27 cellular contexts compared by ENCODE assay signal in the genomic region with DNA sequence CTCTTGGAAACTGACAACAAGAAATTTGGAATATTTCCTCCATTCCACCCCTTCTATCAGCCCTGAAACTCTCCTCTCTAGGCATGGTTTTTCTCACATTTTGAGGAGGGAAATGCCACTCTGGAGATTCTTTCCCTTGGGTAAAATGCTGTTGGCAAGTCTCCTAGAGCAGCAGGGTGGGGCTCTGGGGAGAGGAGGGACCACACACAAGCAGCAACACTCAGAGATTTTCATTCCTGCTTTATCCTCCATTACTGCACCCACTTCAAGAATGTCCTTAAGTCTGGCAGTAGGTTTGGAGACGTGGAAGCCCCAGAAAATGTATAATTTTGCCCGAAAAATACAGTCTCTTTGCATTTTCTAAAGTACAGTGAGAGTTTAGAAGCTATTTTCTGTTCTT.
A peak's percentile ranks its signal among the peaks of the same experiment; 100 is the strongest.
DNase-seq lines count a peak whose midpoint lies in the region; ATAC-seq, FAIRE-seq and TF ChIP-seq lines count a peak whose summit lies in the region.
"Had no signal": no experiment of that assay in that cellular context is flagged by ENCODE, and none has a peak within 500 bp of the region (broad histone marks: within the 10 kb centered on the region; RNA-seq: fewer than 3 reads in every experiment).

No MANE protein-coding gene starts in this region.

- TF ChIP-seq CTCF in fibroblast of pulmonary artery (IDR thresholded peaks at IDR 0.05; ENCODE audit: low read length, missing control alignments), result no peak
- TF ChIP-seq CTCF in mesothelial cell of epicardium (IDR thresholded peaks at IDR 0.05; ENCODE audit: unreplicated experiment), result no peak

- DNase-seq in EH (ENCODE audit: low read depth), result peak; percentile 35
- DNase-seq in fibroblast of pulmonary artery (ENCODE audit: low read depth), result peak; percentile 36
- no peak for DNase-seq in sciatic nerve (ENCODE audit: low spot score)
- DNase-seq in left ventricle myocardium superior, result no peak
- DNase-seq in frontal cortex (ENCODE audit: low spot score in 2 of 2), result no peak
- DNase-seq in mesothelial cell of epicardium (ENCODE audit: low spot score in 2 of 2, unreplicated experiment in 2 of 2), result no peak
- DNase-seq: ACHN; activated CD4-positive, alpha-beta T cell treated with anti-CD3 and anti-CD28 coated beads for 1 hour; activated CD8-positive, alpha-beta T cell treated with anti-CD3 and anti-CD28 coated beads, Interleukin-2, amount 10 ng/mL, durations not matched to agents 7 days and 5 days; activated effector memory CD4-positive, alpha-beta T cell treated with Interleukin-2 at 50 U/mL for 16 hours; activated T-cell treated with anti-CD3 and anti-CD28 coated beads for 4 hours; body of pancreas; C1 segment of cervical spinal cord; COR-L47; foreskin fibroblast; GF-D8; HCEC 1CT; mesendoderm; naive thymus-derived CD4-positive, alpha-beta T cell; NCI-H146; NCI-H2107; NCI-H446; NCI-H82; T-helper 2 cell had no signal

- no peaks in the 10 kb centered on the region for H3K9me3 Mint-ChIP-seq in mesothelial cell of epicardium
- H3K9me3 Mint-ChIP-seq: stimulated activated naive CD8-positive, alpha-beta T cell treated with anti-CD3 and anti-CD28 coated beads, Interleukin-15, Interleukin-2, amounts not matched to agents 100 ng/mL and 50 ng/mL, for 24 hours had no signal

- peaks cover 14% of the 10 kb centered on the region for H3K4me1 Mint-ChIP-seq in mesothelial cell of epicardium
- H3K4me1 Mint-ChIP-seq: naive thymus-derived CD4-positive, alpha-beta T cell had no signal

- H3K36me3 Mint-ChIP-seq in mesothelial cell of epicardium, result no peaks in the 10 kb centered on the region
- H3K36me3 Mint-ChIP-seq: activated naive CD8-positive, alpha-beta T cell had no signal

- H3K4me3 ChIP-seq in fibroblast of pulmonary artery (replicated peaks; ENCODE audit: low read depth, low read length), result no peak overlapping the region
- H3K4me3 ChIP-seq: body of pancreas had no signal

- ATAC-seq in SK-N-SH treated with all-trans-retinoic acid at 6 μM for 48 hours (peak; percentile 50), sciatic nerve (peak; percentile 46), left ventricle myocardium superior (no peak)
- ATAC-seq: activated CD8-positive, alpha-beta T cell treated with anti-CD3 and anti-CD28 coated beads, Interleukin-2, amount 10 ng/mL, durations not matched to agents 7 days and 5 days; body of pancreas; naive thymus-derived CD4-positive, alpha-beta T cell had no signal

- H3K27ac Mint-ChIP-seq in mesothelial cell of epicardium, result no peak overlapping the region
- H3K27ac Mint-ChIP-seq: activated CD8-positive, alpha-beta T cell treated with anti-CD3 and anti-CD28 coated beads, Interleukin-2, amount 10 ng/mL, durations not matched to agents 7 days and 5 days; activated naive CD8-positive, alpha-beta T cell; naive thymus-derived CD4-positive, alpha-beta T cell; stimulated activated naive CD8-positive, alpha-beta T cell treated with anti-CD3 and anti-CD28 coated beads, Interleukin-15, Interleukin-2, amounts not matched to agents 100 ng/mL and 50 ng/mL, for 24 hours had no signal

- intact Hi-C loops in sciatic nerve (cut with DNase I), result no loop called here
- intact Hi-C loops in left ventricle myocardium superior (cut with micrococcal nuclease), result no loop called here

- H3K27me3 Mint-ChIP-seq in mesothelial cell of epicardium (ENCODE audit: low read depth), result no peaks in the 10 kb centered on the region
- H3K27me3 Mint-ChIP-seq: activated naive CD8-positive, alpha-beta T cell; naive thymus-derived CD4-positive, alpha-beta T cell; stimulated activated naive CD8-positive, alpha-beta T cell treated with anti-CD3 and anti-CD28 coated beads, Interleukin-15, Interleukin-2, amounts not matched to agents 100 ng/mL and 50 ng/mL, for 24 hours had no signal

- no peak for FAIRE-seq in frontal cortex (lab: Jason Lieb, UNC)

- H3K4me3 Mint-ChIP-seq in mesothelial cell of epicardium, result no peak overlapping the region
- H3K4me3 Mint-ChIP-seq: activated CD8-positive, alpha-beta T cell treated with anti-CD3 and anti-CD28 coated beads, Interleukin-2, amount 10 ng/mL, durations not matched to agents 7 days and 5 days; activated naive CD8-positive, alpha-beta T cell; naive thymus-derived CD4-positive, alpha-beta T cell; stimulated activated naive CD8-positive, alpha-beta T cell treated with anti-CD3 and anti-CD28 coated beads, Interleukin-15, Interleukin-2, amounts not matched to agents 100 ng/mL and 50 ng/mL, for 24 hours had no signal

TF ChIP-seq in SK-N-SH treated with all-trans-retinoic acid at 6 μM for 48 hours, 23 proteins besides CTCF, POLR2A, EP300 and RAD21:
- no peak for TF ChIP-seq ZNF565 (CRISPR knock-in tag; conservative IDR thresholded peaks at IDR 0.05; ENCODE audit: low read depth)
- TF ChIP-seq GLIS3 (CRISPR knock-in tag; IDR thresholded peaks at IDR 0.05), result no peak
- TF ChIP-seq ISL1 (CRISPR knock-in tag; IDR thresholded peaks at IDR 0.05), result no peak
- no peak for TF ChIP-seq CSDC2 (CRISPR knock-in tag; IDR thresholded peaks at IDR 0.05)
- TF ChIP-seq ZNF8 (CRISPR knock-in tag; IDR thresholded peaks at IDR 0.05), result no peak
- TF ChIP-seq, protein P1, sequence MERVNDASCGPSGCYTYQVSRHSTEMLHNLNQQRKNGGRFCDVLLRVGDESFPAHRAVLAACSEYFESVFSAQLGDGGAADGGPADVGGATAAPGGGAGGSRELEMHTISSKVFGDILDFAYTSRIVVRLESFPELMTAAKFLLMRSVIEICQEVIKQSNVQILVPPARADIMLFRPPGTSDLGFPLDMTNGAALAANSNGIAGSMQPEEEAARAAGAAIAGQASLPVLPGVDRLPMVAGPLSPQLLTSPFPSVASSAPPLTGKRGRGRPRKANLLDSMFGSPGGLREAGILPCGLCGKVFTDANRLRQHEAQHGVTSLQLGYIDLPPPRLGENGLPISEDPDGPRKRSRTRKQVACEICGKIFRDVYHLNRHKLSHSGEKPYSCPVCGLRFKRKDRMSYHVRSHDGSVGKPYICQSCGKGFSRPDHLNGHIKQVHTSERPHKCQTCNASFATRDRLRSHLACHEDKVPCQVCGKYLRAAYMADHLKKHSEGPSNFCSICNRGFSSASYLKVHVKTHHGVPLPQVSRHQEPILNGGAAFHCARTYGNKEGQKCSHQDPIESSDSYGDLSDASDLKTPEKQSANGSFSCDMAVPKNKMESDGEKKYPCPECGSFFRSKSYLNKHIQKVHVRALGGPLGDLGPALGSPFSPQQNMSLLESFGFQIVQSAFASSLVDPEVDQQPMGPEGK (CRISPR knock-in tag; IDR thresholded peaks at IDR 0.05; ENCODE audit: borderline replicate concordance), result no peak
TF ChIP-seq in SK-N-SH treated with all-trans-retinoic acid at 6 μM for 48 hours: peak in this region for 0.

Comparison
In these comparisons a context has a peak if more than half of its experiments do, and no peak if none do; other contexts are left out.
1. DNase-seq: peak in EH (single experiment) and fibroblast of pulmonary artery (single experiment); none in sciatic nerve (single experiment), left ventricle myocardium superior (single experiment), frontal cortex (0 of 2) and mesothelial cell of epicardium (0 of 2).